ENCODE assay signal across 8 cellular contexts in the genomic region with DNA sequence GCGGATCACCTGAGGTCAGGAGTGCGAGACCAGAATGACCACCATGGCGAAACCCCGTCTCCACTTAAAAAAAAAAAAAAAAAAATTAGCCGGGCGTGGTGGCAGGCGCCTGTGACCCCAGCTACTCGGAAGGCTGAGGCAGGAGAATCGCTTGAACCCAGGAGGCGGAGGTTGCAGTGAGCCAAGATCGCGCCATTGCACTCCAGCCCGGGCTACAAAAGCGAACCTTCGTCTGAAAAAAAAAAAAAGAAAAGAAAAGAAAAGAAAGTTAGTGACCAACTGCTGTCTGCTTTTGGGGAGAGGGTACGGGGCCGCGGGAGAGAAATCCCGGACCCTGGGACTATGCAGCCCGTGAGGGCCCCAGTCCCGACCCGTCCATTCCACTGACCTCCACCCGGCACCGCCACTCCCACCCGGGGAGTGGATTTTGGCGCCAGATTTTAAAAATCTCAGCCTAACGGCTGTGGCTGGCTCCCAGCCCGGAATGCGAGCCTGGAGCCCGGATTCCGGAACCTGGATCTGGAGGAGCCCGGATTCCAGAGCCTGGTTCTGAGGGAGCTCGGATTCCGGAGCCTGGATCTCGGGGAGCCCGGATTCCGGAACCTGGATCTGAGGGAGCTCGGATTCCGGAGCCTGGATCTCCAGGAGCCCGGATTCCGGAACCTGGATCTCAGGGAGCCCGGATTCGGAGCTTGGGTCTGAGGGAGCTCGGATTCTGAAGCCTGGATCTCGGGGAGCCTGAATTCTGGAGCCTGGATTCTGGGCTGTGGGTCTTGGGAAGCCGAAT. TPM values are rescaled to one million over a fixed set of nuclear protein-coding genes. Genes with fewer than 3 reads are reported as not detected.
A peak's percentile ranks its signal among the peaks of the same experiment; 100 is the strongest.
DNase-seq lines count a peak whose midpoint lies in the region; ATAC-seq, FAIRE-seq and TF ChIP-seq lines count a peak whose summit lies in the region.

No MANE protein-coding gene starts in this region.

- POLR2A ChIA-PET in AG04449 (lab: Yijun Ruan, JAX) = interaction anchor here (0.9 to 3.4 kb wide), 3 partner anchors 14 to 78 kb away, joined by 4 to 37 read pairs (median 6); a partner anchor contains a TSS

- in situ Hi-C loops in SK-MEL-5 (cut with HindIII; ENCODE audit: low pct_unique_long_range_greater_than_20kb, low sequenced_read_pairs) = no loop called here

- peak; percentile 59; the same call in 1 of the 2 replicates for TF ChIP-seq POLR2A in H54 (IDR thresholded peaks at IDR 0.05; ENCODE audit: low read depth, low read length)
- peak in 1 of 4 donors; percentile 41 for TF ChIP-seq POLR2A in upper lobe of left lung (IDR thresholded peaks at IDR 0.05)

- CTCF ChIA-PET in AG04449 (lab: Yijun Ruan, JAX) = interaction anchor here (1.3 to 14.8 kb wide), 7 partner anchors 10 to 174 kb away, joined by 3 to 232 read pairs (median 5); no protein-coding TSS in a partner anchor

- H3K27me3 ChIP-seq in upper lobe of left lung = no peaks in the 10 kb centered on the region

- H3K9me3 ChIP-seq in upper lobe of left lung = no peaks in the 10 kb centered on the region

- H3K4me3 ChIP-seq in AG04449 (ENCODE audit: low read depth, low read length) (peak overlapping the region; percentile 73), upper lobe of left lung (peak overlapping the region; percentile 45 to 78 (median 57))

- FAIRE-seq in H54 (lab: Jason Lieb, UNC) = no peak

- no peaks in the 10 kb centered on the region for H3K36me3 ChIP-seq in upper lobe of left lung

- ATAC-seq in esophagus mucosa (peak; percentile 72), upper lobe of left lung (ENCODE audit: low FRiP score in 2 of 2) (peak; percentile 88 to 91), HG02588 (IDR thresholded peaks at IDR 0.05; ENCODE audit: unreplicated experiment) (no peak), HG03280 (IDR thresholded peaks at IDR 0.05; ENCODE audit: unreplicated experiment) (no peak)

- H3K4me1 ChIP-seq in upper lobe of left lung = peaks cover 8 to 21% (median 15%) of the 10 kb centered on the region in 4 donors

- TF ChIP-seq CTCF in AG04449 (IDR thresholded peaks at IDR 0.05; ENCODE audit: insufficient read depth, low read length, missing control alignments) = no peak
- peak in 1 of 6 experiments; percentile 15 for TF ChIP-seq CTCF in upper lobe of left lung (IDR thresholded peaks at IDR 0.05)

- 14 to 19% methylated on average over 34 to 46 of the region's 46 CpGs for WGBS in upper lobe of left lung, 2 donors

- peak; percentile 88 for DNase-seq in AG04449 (ENCODE audit: low read depth, low spot score)
- DNase-seq in H54 (ENCODE audit: insufficient read length, low spot score) = peak; percentile 90
- peak; percentile 63 for DNase-seq in SK-MEL-5 (ENCODE audit: low read depth, low spot score)
- DNase-seq in midbrain (lab: John Stamatoyannopoulos, UW) = peak; percentile 85
- DNase-seq in upper lobe of left lung = peak; percentile 77 to 90

- TF ChIP-seq EP300 in upper lobe of left lung (IDR thresholded peaks at IDR 0.05) = no peak

- peak overlapping the region in 2 of 4 donors; percentile 68 to 70 for H3K27ac ChIP-seq in upper lobe of left lung

RNA-seq across cellular contexts. Expression of a gene that starts 6.1 kb away (rescaled TPM):
- 52.1 and 52.6 TPM in 2 replicates for total RNA-seq in SK-MEL-5 (2014; rRNA removed; shearing (Covaris generic))
- 74.5 and 94.3 TPM in 2 replicates for polyA plus RNA-seq in SK-MEL-5 (2015; cell fraction: cytosol; rRNA removed)
- 45.5 and 48.0 TPM in 2 replicates for polyA plus RNA-seq in SK-MEL-5 (2015; cell fraction: nucleus; rRNA removed)
- total RNA-seq in esophagus mucosa = 50.4 TPM
- 10 to 100 TPM; 15.7 to 49.7 (median 28.2) TPM for total RNA-seq in upper lobe of left lung

RNA-seq across cellular contexts. Expression of a gene that starts 13.1 kb away (rescaled TPM):
- total RNA-seq in SK-MEL-5 (2014; rRNA removed; shearing (Covaris generic)) = 4.0 TPM in 2 replicates
- polyA plus RNA-seq in SK-MEL-5 (2015; cell fraction: cytosol; rRNA removed) = 4.4 and 4.8 TPM in 2 replicates
- 1.9 and 3.6 TPM in 2 replicates for polyA plus RNA-seq in SK-MEL-5 (2015; cell fraction: nucleus; rRNA removed)
- total RNA-seq in esophagus mucosa = 26.3 TPM
- total RNA-seq in upper lobe of left lung = 100 to 1,000 TPM in 4 of 6 donors, 10 to 100 TPM in 2; 93.2 to 247 (median 139) TPM

RNA-seq across cellular contexts. Expression of a gene that starts 35.4 kb away (rescaled TPM):
- 48.9 and 52.3 TPM in 2 replicates for total RNA-seq in SK-MEL-5 (2014; rRNA removed; shearing (Covaris generic))
- 47.4 and 63.9 TPM in 2 replicates for polyA plus RNA-seq in SK-MEL-5 (2015; cell fraction: cytosol; rRNA removed)
- 18.4 and 35.2 TPM in 2 replicates for polyA plus RNA-seq in SK-MEL-5 (2015; cell fraction: nucleus; rRNA removed)
- total RNA-seq in esophagus mucosa (106 TPM), upper lobe of left lung (10 to 100 TPM; 26.2 to 82.3 (median 40.0) TPM)

Comparison
In these comparisons a context has a peak if more than half of its experiments do, and no peak if none do; other contexts are left out.
1. ATAC-seq: peak in esophagus mucosa (single experiment) and upper lobe of left lung (2 of 2); none in HG02588 (single experiment) and HG03280 (single experiment).
2. Peak in every context shown above with its lines, with median percentiles within 50 percentile points of each other: DNase-seq.